Comparison of ENCODE assay signal across 3 cellular contexts in the genomic region with DNA sequence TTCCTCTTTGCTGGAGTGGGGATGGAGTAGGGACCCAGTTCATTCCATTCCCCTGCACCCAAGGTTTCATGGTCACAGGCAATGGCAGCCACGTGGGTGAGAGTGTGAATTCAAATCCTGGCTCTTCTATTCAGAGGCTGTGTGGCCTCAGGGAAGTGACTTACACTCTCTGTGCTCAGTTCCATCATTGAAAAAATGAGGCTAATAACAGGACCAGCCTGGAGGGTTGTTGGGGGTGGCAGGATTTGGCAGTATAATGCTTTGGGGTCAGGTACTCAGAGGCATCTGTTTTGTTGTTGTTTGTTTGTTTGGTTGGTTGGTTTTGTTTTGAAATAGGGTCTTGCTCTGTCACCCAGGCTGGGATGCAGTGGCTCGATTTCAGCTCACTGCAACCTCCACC.
A peak's percentile ranks its signal among the peaks of the same experiment; 100 is the strongest.
TF ChIP-seq lines count a peak whose summit lies in the region.

No MANE protein-coding gene starts in this region.

TF ChIP-seq in HEK293, 187 proteins besides CTCF, POLR2A, EP300 and RAD21:
- TF ChIP-seq ZNF302 (tag by site-specific recombination; IDR thresholded peaks at IDR 0.05; ENCODE audit: low read depth): no peak
- no peak for TF ChIP-seq ZNF416 (tag by site-specific recombination; IDR thresholded peaks at IDR 0.05)
- 0 out of 2 replicates have a peak, but pooled peaks have one; percentile 46 for TF ChIP-seq ZNF768 (tag by site-specific recombination; IDR thresholded peaks at IDR 0.05)
- TF ChIP-seq ZBTB8A (tag by site-specific recombination; IDR thresholded peaks at IDR 0.05): no peak

TF ChIP-seq in IMR-90, 13 proteins besides CTCF, POLR2A, EP300 and RAD21:
- no peak for TF ChIP-seq CEBPB (IDR thresholded peaks at IDR 0.05; ENCODE audit: low read depth, low read length)
- no peak for TF ChIP-seq RCOR1 (IDR thresholded peaks at IDR 0.05; ENCODE audit: insufficient replicate concordance, low read length)
- TF ChIP-seq RFX5 (IDR thresholded peaks at IDR 0.05; ENCODE audit: low read depth, low read length): no peak
- TF ChIP-seq CHD1 (IDR thresholded peaks at IDR 0.05; ENCODE audit: low read depth, low read length): no peak
- TF ChIP-seq MAZ (IDR thresholded peaks at IDR 0.05; ENCODE audit: borderline replicate concordance, low read depth, low read length): no peak
- TF ChIP-seq SMC3 (IDR thresholded peaks at IDR 0.05; ENCODE audit: low read depth, low read length): no peak
- no peak for TF ChIP-seq MAFK (IDR thresholded peaks at IDR 0.05; ENCODE audit: low read depth, low read length)
- no peak for TF ChIP-seq BHLHE40 (IDR thresholded peaks at IDR 0.05; ENCODE audit: low read depth, low read length)
- TF ChIP-seq, protein P1, sequence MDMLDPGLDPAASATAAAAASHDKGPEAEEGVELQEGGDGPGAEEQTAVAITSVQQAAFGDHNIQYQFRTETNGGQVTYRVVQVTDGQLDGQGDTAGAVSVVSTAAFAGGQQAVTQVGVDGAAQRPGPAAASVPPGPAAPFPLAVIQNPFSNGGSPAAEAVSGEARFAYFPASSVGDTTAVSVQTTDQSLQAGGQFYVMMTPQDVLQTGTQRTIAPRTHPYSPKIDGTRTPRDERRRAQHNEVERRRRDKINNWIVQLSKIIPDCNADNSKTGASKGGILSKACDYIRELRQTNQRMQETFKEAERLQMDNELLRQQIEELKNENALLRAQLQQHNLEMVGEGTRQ (IDR thresholded peaks at IDR 0.05; ENCODE audit: low read depth, low read length): no peak
- TF ChIP-seq, protein P2, sequence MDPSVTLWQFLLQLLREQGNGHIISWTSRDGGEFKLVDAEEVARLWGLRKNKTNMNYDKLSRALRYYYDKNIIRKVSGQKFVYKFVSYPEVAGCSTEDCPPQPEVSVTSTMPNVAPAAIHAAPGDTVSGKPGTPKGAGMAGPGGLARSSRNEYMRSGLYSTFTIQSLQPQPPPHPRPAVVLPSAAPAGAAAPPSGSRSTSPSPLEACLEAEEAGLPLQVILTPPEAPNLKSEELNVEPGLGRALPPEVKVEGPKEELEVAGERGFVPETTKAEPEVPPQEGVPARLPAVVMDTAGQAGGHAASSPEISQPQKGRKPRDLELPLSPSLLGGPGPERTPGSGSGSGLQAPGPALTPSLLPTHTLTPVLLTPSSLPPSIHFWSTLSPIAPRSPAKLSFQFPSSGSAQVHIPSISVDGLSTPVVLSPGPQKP (IDR thresholded peaks at IDR 0.05; ENCODE audit: borderline replicate concordance, low read depth, low read length): no peak
- TF ChIP-seq FOS (IDR thresholded peaks at IDR 0.05; ENCODE audit: low read depth, low read length): no peak
- no peak for TF ChIP-seq NFE2L2 (IDR thresholded peaks at IDR 0.05; ENCODE audit: low read depth, low read length)
- no peak for TF ChIP-seq MXI1 (IDR thresholded peaks at IDR 0.05; ENCODE audit: borderline replicate concordance, low read depth, low read length)

TF ChIP-seq in H1, 55 proteins besides CTCF, POLR2A, EP300 and RAD21:
- TF ChIP-seq TBP (IDR thresholded peaks at IDR 0.05; ENCODE audit: low read depth, low read length) (no peak), KDM1A (IDR thresholded peaks at IDR 0.05; ENCODE audit: borderline replicate concordance, low read length) (peak; percentile 16; the same call in 1 of the 2 replicates)
